In the genomic region with DNA sequence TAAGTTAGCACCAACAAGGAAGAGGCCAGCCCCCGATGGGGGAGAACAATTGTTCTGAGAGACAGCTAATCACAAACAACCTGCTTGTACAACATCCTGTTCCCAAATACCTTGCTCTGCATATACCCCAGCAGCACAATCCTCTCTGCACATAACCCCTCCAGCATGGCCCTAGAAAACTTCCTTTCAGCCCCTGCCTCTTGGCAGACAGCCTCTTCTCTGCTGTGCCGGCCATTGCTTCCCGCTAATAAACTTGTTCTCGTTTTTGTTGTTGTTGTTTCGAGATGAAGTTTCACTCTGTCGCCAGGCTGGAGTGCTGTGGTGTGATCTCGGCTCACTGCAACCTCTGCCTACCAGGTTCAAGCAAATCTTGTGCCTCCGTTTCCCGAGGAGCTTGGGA, we compare ENCODE assay signal across 21 cellular contexts.
"Had no signal": no experiment of that assay in that cellular context is flagged by ENCODE, and none has a peak within 500 bp of the region (broad histone marks: within the 10 kb centered on the region; RNA-seq: fewer than 3 reads in every experiment).

No MANE protein-coding gene starts in this region.

- H3K27me3 Mint-ChIP-seq: activated CD4-positive, alpha-beta memory T cell treated with anti-CD3 and anti-CD28 coated beads, Interleukin-2, amount 10 ng/mL, durations not matched to agents 7 days and 5 days; activated CD4-positive, alpha-beta T cell treated with anti-CD3 and anti-CD28 coated beads for 36 hours; activated naive CD8-positive, alpha-beta T cell treated with anti-CD3 and anti-CD28 coated beads for 36 hours; natural killer cell treated with Interleukin-12 subunit alpha and Interleukin-12 subunit beta and Interleukin-15 and Interleukin-18, amount 100 ng/mL, for 72 hours; progenitor cell of endocrine pancreas; stimulated activated memory B cell treated with anti-CD40 and anti-IgM and Interleukin-4, amounts not matched to agents 10 μg/mL and 1 μg/mL and 100 μg/mL, for 72 hours had no signal

- H3K36me3 Mint-ChIP-seq: natural killer cell treated with Interleukin-12 subunit alpha and Interleukin-12 subunit beta and Interleukin-15 and Interleukin-18, amount 100 ng/mL, for 72 hours had no signal

- H3K4me1 ChIP-seq: colonic mucosa, gastrocnemius medialis, right atrium auricular region had no signal

- H3K36me3 ChIP-seq: colonic mucosa, gastrocnemius medialis, heart right ventricle, right atrium auricular region had no signal

- H3K27ac ChIP-seq: body of pancreas, colonic mucosa, gastrocnemius medialis, heart right ventricle, right atrium auricular region had no signal

- DNase-seq: activated CD4-positive, alpha-beta memory T cell treated with anti-CD3 and anti-CD28 coated beads, Interleukin-2, amount 10 ng/mL, durations not matched to agents 7 days and 5 days; activated CD4-positive, alpha-beta T cell treated with anti-CD3 and anti-CD28 coated beads for 36 hours; activated gamma-delta T cell; activated naive CD8-positive, alpha-beta T cell treated with anti-CD3 and anti-CD28 coated beads for 36 hours; activated T-cell treated with anti-CD3 and anti-CD28 coated beads, Interleukin-2, amount 50 U/mL, for 72 hours; amygdala; body of pancreas; caudate nucleus; colonic mucosa; effector CD8-positive, alpha-beta T cell; gastrocnemius medialis; heart right ventricle; left colon; mammary epithelial cell; occipital lobe; stimulated activated CD4-positive, alpha-beta T cell treated with anti-CD3 and anti-CD28 coated beads, Interleukin-2, amount 100 ng/mL, for 48 hours; T1000 had no signal

- H3K4me3 ChIP-seq: body of pancreas, colonic mucosa, gastrocnemius medialis, heart right ventricle, right atrium auricular region had no signal

- H3K9me3 ChIP-seq: body of pancreas, colonic mucosa, gastrocnemius medialis, right atrium auricular region had no signal

- ATAC-seq: activated CD4-positive, alpha-beta T cell treated with anti-CD3 and anti-CD28 coated beads for 36 hours; activated T-cell treated with anti-CD3 and anti-CD28 coated beads, Interleukin-2, amount 50 U/mL, for 72 hours; body of pancreas; gastrocnemius medialis; heart right ventricle; left colon; natural killer cell treated with Interleukin-12 subunit alpha and Interleukin-12 subunit beta and Interleukin-15 and Interleukin-18, amount 100 ng/mL, for 72 hours; stimulated activated memory B cell treated with anti-CD40 and anti-IgM and Interleukin-4, amounts not matched to agents 10 μg/mL and 1 μg/mL and 100 μg/mL, for 72 hours had no signal

- H3K27me3 ChIP-seq: body of pancreas, colonic mucosa, gastrocnemius medialis, heart right ventricle, right atrium auricular region had no signal

- H3K9me3 Mint-ChIP-seq: activated naive CD8-positive, alpha-beta T cell treated with anti-CD3 and anti-CD28 coated beads for 36 hours; activated T-cell treated with anti-CD3 and anti-CD28 coated beads, Interleukin-2, amount 50 U/mL, for 72 hours; natural killer cell treated with Interleukin-12 subunit alpha and Interleukin-12 subunit beta and Interleukin-15 and Interleukin-18, amount 100 ng/mL, for 72 hours had no signal

- H3K4me3 Mint-ChIP-seq: activated CD4-positive, alpha-beta memory T cell treated with anti-CD3 and anti-CD28 coated beads, Interleukin-2, amount 10 ng/mL, durations not matched to agents 7 days and 5 days; activated CD4-positive, alpha-beta T cell treated with anti-CD3 and anti-CD28 coated beads for 36 hours; activated naive CD8-positive, alpha-beta T cell treated with anti-CD3 and anti-CD28 coated beads for 36 hours; activated T-cell treated with anti-CD3 and anti-CD28 coated beads, Interleukin-2, amount 50 U/mL, for 72 hours; natural killer cell treated with Interleukin-12 subunit alpha and Interleukin-12 subunit beta and Interleukin-15 and Interleukin-18, amount 100 ng/mL, for 72 hours; stimulated activated memory B cell treated with anti-CD40 and anti-IgM and Interleukin-4, amounts not matched to agents 10 μg/mL and 1 μg/mL and 100 μg/mL, for 72 hours had no signal

- H3K27ac Mint-ChIP-seq: activated CD4-positive, alpha-beta memory T cell treated with anti-CD3 and anti-CD28 coated beads, Interleukin-2, amount 10 ng/mL, durations not matched to agents 7 days and 5 days; activated CD4-positive, alpha-beta T cell treated with anti-CD3 and anti-CD28 coated beads for 36 hours; activated naive CD8-positive, alpha-beta T cell treated with anti-CD3 and anti-CD28 coated beads for 36 hours; activated T-cell treated with anti-CD3 and anti-CD28 coated beads, Interleukin-2, amount 50 U/mL, for 72 hours; natural killer cell treated with Interleukin-12 subunit alpha and Interleukin-12 subunit beta and Interleukin-15 and Interleukin-18, amount 100 ng/mL, for 72 hours; progenitor cell of endocrine pancreas; stimulated activated memory B cell treated with anti-CD40 and anti-IgM and Interleukin-4, amounts not matched to agents 10 μg/mL and 1 μg/mL and 100 μg/mL, for 72 hours had no signal
